ENCODE assay signal across 8 cellular contexts in the genomic region with DNA sequence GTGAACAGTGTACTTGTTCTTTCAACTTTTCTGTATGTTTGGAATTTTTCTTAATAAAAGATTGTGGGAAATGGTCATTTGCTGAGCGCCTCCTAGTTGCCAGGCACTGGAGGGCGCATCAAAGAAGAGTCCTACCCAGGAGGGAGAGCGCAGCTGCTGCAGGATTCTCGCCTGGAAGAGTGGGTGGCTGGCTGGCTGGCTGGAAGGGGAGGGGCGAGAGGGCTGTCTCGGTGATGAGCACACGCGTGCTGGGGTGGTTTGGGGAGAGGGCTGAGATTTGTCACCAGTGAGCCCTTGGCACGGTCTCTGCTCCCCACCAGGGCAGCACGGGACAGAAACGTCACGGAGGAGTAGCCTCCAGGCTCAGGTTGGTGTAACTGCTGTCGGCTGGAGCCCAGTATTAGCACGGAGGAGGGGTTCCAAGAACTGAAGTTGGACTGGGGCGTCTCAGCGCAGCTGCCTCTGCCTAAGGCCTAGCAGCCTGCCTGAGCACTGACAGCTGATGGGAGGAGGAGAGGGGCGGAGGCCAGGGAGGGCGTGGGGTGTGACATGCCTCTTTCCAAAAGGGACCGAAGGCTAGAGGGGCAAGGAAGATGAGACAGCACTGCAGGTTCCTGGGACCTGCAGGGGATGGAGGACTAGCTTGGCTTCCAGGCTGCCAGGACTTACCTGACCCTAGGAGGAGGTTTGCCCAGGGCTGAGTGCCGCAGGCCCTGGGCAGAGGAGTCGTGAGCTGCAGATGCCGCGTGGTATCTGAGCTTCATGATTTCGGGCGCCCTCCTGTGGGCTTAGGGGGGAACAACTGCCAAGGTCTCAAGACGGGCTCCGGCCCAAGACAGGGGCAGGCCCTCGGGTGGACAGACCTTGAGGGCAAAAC. TPM values are rescaled to one million over a fixed set of nuclear protein-coding genes. Genes with fewer than 3 reads are reported as not detected.
DNase-seq lines count a peak whose midpoint lies in the region; ATAC-seq, FAIRE-seq and TF ChIP-seq lines count a peak whose summit lies in the region.

No MANE protein-coding gene starts in this region.

- DNase-seq in COLO668 (lab: John Stamatoyannopoulos, UW; ENCODE audit: unreplicated experiment), result peak; percentile 86
- DNase-seq in HT1080 (ENCODE audit: low read depth), result peak; percentile 77
- DNase-seq in NOMO-1 treated with dmso at 0.1 percent for 144 hours (lab: John Stamatoyannopoulos, UW; ENCODE audit: unreplicated experiment), result peak; percentile 83
- DNase-seq in activated CD8-positive, alpha-beta memory T cell treated with anti-CD3 and anti-CD28 coated beads, Interleukin-2, amount 50 U/mL, for 24 hours (ENCODE audit: extremely low read depth), result peak; percentile 46
- DNase-seq in endothelial cell of umbilical vein (ENCODE audit: low read depth, low spot score), result peak; percentile 85
- DNase-seq in mucosa of descending colon, result peak; percentile 90 to 93 (median 91)
- DNase-seq in stimulated activated CD8-positive, alpha-beta memory T cell treated with anti-CD3 and anti-CD28 coated beads, Interleukin-2, amount 100 ng/mL, for 48 hours (ENCODE audit: low read depth in 2 of 2), result peak; percentile 65 to 73

- H3K9ac ChIP-seq in endothelial cell of umbilical vein (replicated peaks; ENCODE audit: extremely low read depth, insufficient read depth, low read length), result no peak overlapping the region

- peaks cover 0 to 3% of the 10 kb centered on the region in 2 experiments for H3K36me3 ChIP-seq in endothelial cell of umbilical vein (ENCODE audit: control insufficient read depth in 2 of 2, extremely low read depth in 1 of 2, insufficient read depth in 2 of 2, low read length in 2 of 2)
- H3K36me3 ChIP-seq in mucosa of descending colon (ENCODE audit: low read depth), result no peaks in the 10 kb centered on the region

- H3K9me3 ChIP-seq in endothelial cell of umbilical vein (replicated peaks; ENCODE audit: control insufficient read depth, insufficient read depth, low read length), result no peaks in the 10 kb centered on the region
- no peaks in the 10 kb centered on the region for H3K9me3 ChIP-seq in mucosa of descending colon

- ATAC-seq in GM21360 (IDR thresholded peaks at IDR 0.05; ENCODE audit: unreplicated experiment) (peak; percentile 52), mucosa of descending colon (peak; percentile 83)

- H3K4me3 ChIP-seq in endothelial cell of umbilical vein (replicated peaks in 1 of 3; ENCODE audit: insufficient read depth in 1 of 3, low read depth in 1 of 3, low read length in 3 of 3) (no peak overlapping the region), mucosa of descending colon (no peak overlapping the region)

- dilution Hi-C loops in endothelial cell of umbilical vein (cut with MboI; ENCODE audit: extremely low pct_ligation_motif_present, low sequenced_read_pairs), result no loop called here

- BruUV-seq in endothelial cell of umbilical vein (replicated peaks; lab: Mats Ljungman, UMichigan), result no TSS peak

- H4K20me1 ChIP-seq in endothelial cell of umbilical vein (replicated peaks; ENCODE audit: control insufficient read depth, extremely low read depth, insufficient read depth, low read length), result no peaks in the 10 kb centered on the region

- peaks cover 12% of the 10 kb centered on the region for H3K4me1 ChIP-seq in endothelial cell of umbilical vein (ENCODE audit: control insufficient read depth, extremely low read depth, insufficient read depth, low read length)
- peaks cover 36% of the 10 kb centered on the region for H3K4me1 ChIP-seq in mucosa of descending colon (ENCODE audit: low read depth)

- CTCF ChIA-PET in endothelial cell of umbilical vein (lab: Charles Lee), result interaction anchor here (0.6 to 7.2 kb wide), 46 partner anchors 9 to 679 kb away, joined by 3 to 317 read pairs (median 5); a partner anchor contains a TSS

- TF ChIP-seq POLR2A in endothelial cell of umbilical vein (IDR thresholded peaks at IDR 0.05; ENCODE audit: low read depth, low read length), result no peak

- peak; percentile 87 to 95 for TF ChIP-seq CTCF in endothelial cell of umbilical vein (IDR thresholded peaks at IDR 0.05; ENCODE audit: extremely low read depth in 1 of 2, insufficient read depth in 1 of 2, low read depth in 1 of 2, low read length in 2 of 2)
- TF ChIP-seq CTCF in mucosa of descending colon (IDR thresholded peaks at IDR 0.05), result peak; percentile 88

- peak; percentile 91 for FAIRE-seq in endothelial cell of umbilical vein (lab: Jason Lieb, UNC)

- H3K27me3 ChIP-seq in endothelial cell of umbilical vein (ENCODE audit: control insufficient read depth in 2 of 2, insufficient read depth in 2 of 2, low read length in 2 of 2), result no peaks in the 10 kb centered on the region

- intact Hi-C loops in endothelial cell of umbilical vein (cut with micrococcal nuclease), result loop anchor here (1.0 to 2.0 kb wide), 6 partner anchors 24 to 402 kb away; no protein-coding TSS in a partner anchor
- intact Hi-C loops in mucosa of descending colon (cut with DNase I, micrococcal nuclease), result loop anchor here (2.0 kb wide), 2 partner anchors 112 to 114 kb away; a partner anchor contains a TSS

- H3K27ac ChIP-seq in endothelial cell of umbilical vein (ENCODE audit: insufficient read depth, low read depth, low read length), result no peak overlapping the region

- H3K4me2 ChIP-seq in endothelial cell of umbilical vein (ENCODE audit: insufficient read depth, low read length), result no peak overlapping the region

- H3K9me1 ChIP-seq in endothelial cell of umbilical vein (replicated peaks; ENCODE audit: control insufficient read depth, extremely low read depth, insufficient read depth, low read length), result no peaks in the 10 kb centered on the region

- H2AFZ ChIP-seq in endothelial cell of umbilical vein (ENCODE audit: low read depth, low read length), result no peak overlapping the region

- POLR2A ChIA-PET in endothelial cell of umbilical vein (lab: Charles Lee), result interaction anchor here (1.2 kb wide), 1 partner anchor 126 kb away, joined by 4 read pairs; a partner anchor contains a TSS

- H3K79me2 ChIP-seq in endothelial cell of umbilical vein (ENCODE audit: control insufficient read depth, insufficient read depth, low read length), result no peaks in the 10 kb centered on the region

TF ChIP-seq in endothelial cell of umbilical vein, 7 proteins besides CTCF, POLR2A, EP300 and RAD21:
- TF ChIP-seq MYC (IDR thresholded peaks at IDR 0.05; ENCODE audit: low read depth, low read length) (peak; percentile 50), JUN (IDR thresholded peaks at IDR 0.05; ENCODE audit: borderline replicate concordance, insufficient read depth, insufficient read length, low read depth) (no peak)

RNA-seq across cellular contexts. Expression of a gene that starts 5.7 kb away (rescaled TPM):
- total RNA-seq in HT1080 (2014; rRNA removed; shearing (Covaris generic)), result not detected in 2 replicates
- polyA plus RNA-seq in HT1080 (2015; cell fraction: cytosol; rRNA removed), result 0.30 and 0.78 TPM in 2 replicates
- polyA plus RNA-seq in HT1080 (2015; cell fraction: nucleus; rRNA removed), result 1.3 and 1.5 TPM in 2 replicates
- total RNA-seq in endothelial cell of umbilical vein, result not detected in 2 replicates
- polyA plus RNA-seq in endothelial cell of umbilical vein, result 0.41 and 0.54 TPM in 2 replicates
- polyA plus RNA-seq in endothelial cell of umbilical vein (2011; cell fraction: cytosol; rRNA removed), result 0.19 and 0.41 TPM in 2 replicates
- polyA plus RNA-seq in endothelial cell of umbilical vein (2011; cell fraction: nucleus; rRNA removed), result 0.41 and 0.76 TPM in 2 replicates
- 0.13 and 0.63 TPM in 2 replicates for polyA plus RNA-seq in endothelial cell of umbilical vein (2012)
- 0.12 and 0.15 TPM in 2 replicates for polyA minus RNA-seq in endothelial cell of umbilical vein
- polyA minus RNA-seq in endothelial cell of umbilical vein (2011; cell fraction: cytosol; rRNA and poly(A)+ RNA removed), result not detected
- not detected in 2 replicates for polyA minus RNA-seq in endothelial cell of umbilical vein (2011; cell fraction: nucleus; rRNA and poly(A)+ RNA removed)
- 100 to 1,000 TPM in 1 of 3 donors, 10 to 100 TPM in 2; 52.6 to 132 (median 67.2) TPM for total RNA-seq in mucosa of descending colon

RNA-seq across cellular contexts. Expression of a gene that starts 37.4 kb away (rescaled TPM):
- 9.5 and 13.5 TPM in 2 replicates for total RNA-seq in HT1080 (2014; rRNA removed; shearing (Covaris generic))
- 7.4 and 9.0 TPM in 2 replicates for polyA plus RNA-seq in HT1080 (2015; cell fraction: cytosol; rRNA removed)
- polyA plus RNA-seq in HT1080 (2015; cell fraction: nucleus; rRNA removed), result 5.9 and 8.0 TPM in 2 replicates
- 9.8 and 13.9 TPM in 2 replicates for total RNA-seq in endothelial cell of umbilical vein
- polyA plus RNA-seq in endothelial cell of umbilical vein, result 2.3 and 2.8 TPM in 2 replicates
- 4.1 and 5.0 TPM in 2 replicates for polyA plus RNA-seq in endothelial cell of umbilical vein (2011; cell fraction: cytosol; rRNA removed)
- 2.9 and 3.7 TPM in 2 replicates for polyA plus RNA-seq in endothelial cell of umbilical vein (2011; cell fraction: nucleus; rRNA removed)
- polyA plus RNA-seq in endothelial cell of umbilical vein (2012), result 7.5 and 9.5 TPM in 2 replicates
- polyA minus RNA-seq in endothelial cell of umbilical vein, result 3.3 and 3.9 TPM in 2 replicates
- 16.6 TPM for polyA minus RNA-seq in endothelial cell of umbilical vein (2011; cell fraction: cytosol; rRNA and poly(A)+ RNA removed)
- 4.3 and 6.6 TPM in 2 replicates for polyA minus RNA-seq in endothelial cell of umbilical vein (2011; cell fraction: nucleus; rRNA and poly(A)+ RNA removed)
- 10 to 100 TPM in 1 of 3 donors, 1 to 10 TPM in 2; 5.6 to 17.0 (median 6.9) TPM for total RNA-seq in mucosa of descending colon

Comparison
In these comparisons a context has a peak if more than half of its experiments do, and no peak if none do; other contexts are left out.
1. RNA of a gene that starts 5.7 kb away (total RNA-seq): 52.6 to 132 TPM in mucosa of descending colon; not detected in endothelial cell of umbilical vein and not detected in HT1080; every median in the first group is over 10 times any median in the second.
2. Peak in every context shown above with its lines, with median percentiles within 50 percentile points of each other: DNase-seq.